Comparison of ENCODE assay signal across 9 cellular contexts in the genomic region with DNA sequence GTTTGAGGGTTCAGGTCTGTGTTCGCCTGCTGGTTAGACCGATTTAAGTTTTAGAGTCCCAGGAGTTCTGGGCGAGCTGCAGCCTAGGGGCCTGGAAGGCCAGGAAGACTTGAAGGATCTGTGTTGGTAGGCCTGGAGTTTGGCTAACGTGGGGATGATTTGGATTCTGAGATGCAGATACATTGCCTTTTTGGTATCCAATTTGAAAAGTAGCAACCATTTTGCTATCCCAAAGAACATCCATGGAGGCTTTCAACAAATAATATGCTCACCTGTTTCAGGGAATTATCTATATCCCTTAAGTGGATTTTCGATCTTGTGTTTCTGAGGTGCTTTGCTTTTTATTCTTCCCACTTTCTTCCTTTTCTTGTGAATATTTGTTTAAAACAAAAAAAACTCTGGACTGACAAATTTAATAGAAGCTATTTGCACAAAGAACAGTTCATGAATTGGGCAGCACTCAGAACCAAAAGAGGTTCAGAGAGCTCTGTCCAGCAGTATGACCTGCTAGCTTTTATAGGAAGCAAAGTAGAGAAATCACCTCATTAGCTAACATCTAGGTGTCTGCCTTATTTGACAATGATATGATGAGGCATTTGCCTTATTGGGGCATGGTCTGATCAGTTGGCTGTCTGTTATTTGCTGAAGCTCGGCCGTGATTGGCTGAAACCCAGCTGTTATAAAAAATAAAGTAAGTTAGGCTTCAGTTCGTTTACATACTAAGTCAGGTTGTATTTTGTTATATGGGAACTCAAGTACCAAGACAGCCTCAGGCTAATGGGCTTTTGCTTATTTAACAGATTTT. TPM values are rescaled to one million over a fixed set of nuclear protein-coding genes. Genes with fewer than 3 reads are reported as not detected.
DNase-seq lines count a peak whose midpoint lies in the region; TF ChIP-seq lines count a peak whose summit lies in the region.
"Had no signal": no experiment of that assay in that cellular context is flagged by ENCODE, and none has a peak within 500 bp of the region (broad histone marks: within the 10 kb centered on the region; RNA-seq: fewer than 3 reads in every experiment).

No MANE protein-coding gene starts in this region.

- DNase-seq in RPMI7951 (ENCODE audit: low read depth) (peak; percentile 25), esophagus muscularis mucosa (ENCODE audit: extremely low spot score) (no peak), renal cortical epithelial cell (ENCODE audit: low read depth) (peak; percentile 9), GM03348 (ENCODE audit: low spot score) (no peak), GOT3 (lab: John Stamatoyannopoulos, UW) (no peak)
- DNase-seq in stimulated activated CD8-positive, alpha-beta memory T cell treated with anti-CD3 and anti-CD28 coated beads, Interleukin-4, amount 100 ng/mL, for 48 hours: no peak
- no peak for DNase-seq in activated CD4-positive, alpha-beta T cell treated with anti-CD3 and anti-CD28 coated beads, Interleukin-2, amount 50 U/mL, for 48 hours

- WGBS in esophagus muscularis mucosa: 57% methylated on average over 6 of the region's 8 CpGs

- peak overlapping the region; percentile 87 to 99 (median 98) for H3K27ac ChIP-seq in esophagus muscularis mucosa (replicated peaks in 1 of 4)

- TF ChIP-seq CTCF in GM12875 (IDR thresholded peaks at IDR 0.05; ENCODE audit: borderline replicate concordance, insufficient read depth, low read depth, low read length): no peak
- TF ChIP-seq CTCF in esophagus muscularis mucosa (IDR thresholded peaks at IDR 0.05): no peak

- peak overlapping the region; percentile 86 for H3K4me3 ChIP-seq in GM12875 (ENCODE audit: low read depth, low read length)
- peak overlapping the region; percentile 77 to 96 (median 94) for H3K4me3 ChIP-seq in esophagus muscularis mucosa

- TF ChIP-seq POLR2A in esophagus muscularis mucosa (IDR thresholded peaks at IDR 0.05; ENCODE audit: low read depth): no peak

- intact Hi-C loops in esophagus muscularis mucosa (cut with DNase I): loop anchor here (10.0 kb wide), 1 partner anchor 165 kb away; a partner anchor contains a TSS

- peaks cover 0 to 23% (median 16%) of the 10 kb centered on the region in 4 donors for H3K36me3 ChIP-seq in esophagus muscularis mucosa

- H3K4me1 ChIP-seq in esophagus muscularis mucosa: peaks cover 26 to 51% (median 47%) of the 10 kb centered on the region in 4 donors

- H3K27me3 ChIP-seq in esophagus muscularis mucosa: no peaks in the 10 kb centered on the region

- no peaks in the 10 kb centered on the region for H3K9me3 ChIP-seq in esophagus muscularis mucosa

- no peak for TF ChIP-seq EP300 in esophagus muscularis mucosa (IDR thresholded peaks at IDR 0.05)

RNA-seq across cellular contexts. Expression of a gene that starts 0.7 kb away (rescaled TPM):
- 19.1 and 19.4 TPM in 2 replicates for total RNA-seq in RPMI7951 (2014; rRNA removed; shearing (Covaris generic))
- total RNA-seq in esophagus muscularis mucosa (10 to 100 TPM; 21.2 to 27.8 (median 24.7) TPM), renal cortical epithelial cell (21.2 and 35.4 TPM in 2 replicates)

RNA-seq across cellular contexts. Expression of a gene that starts 9.4 kb away (rescaled TPM):
- total RNA-seq in RPMI7951 (2014; rRNA removed; shearing (Covaris generic)): 0.12 TPM in 1 of 2 replicates, not detected in the other
- total RNA-seq in esophagus muscularis mucosa: not detected
- total RNA-seq in renal cortical epithelial cell: not detected in 2 replicates
- total RNA-seq: pulmonary artery endothelial cell had no signal

RNA-seq across cellular contexts. Expression of a gene that starts 43.2 kb away (rescaled TPM):
- total RNA-seq in RPMI7951 (2014; rRNA removed; shearing (Covaris generic)): 0.39 TPM in 1 of 2 replicates, not detected in the other
- total RNA-seq in esophagus muscularis mucosa: under 1 TPM in 1 of 4 donors, not detected in 3; 0.65 TPM
- 0.15 TPM in 1 of 2 replicates, not detected in the other for total RNA-seq in renal cortical epithelial cell

RNA-seq across cellular contexts. Expression of a gene that starts 55.8 kb away (rescaled TPM):
- 2.1 and 2.2 TPM in 2 replicates for total RNA-seq in RPMI7951 (2014; rRNA removed; shearing (Covaris generic))
- total RNA-seq in esophagus muscularis mucosa: 1 to 10 TPM; 2.5 to 3.4 (median 3.0) TPM
- not detected in 2 replicates for total RNA-seq in renal cortical epithelial cell
- total RNA-seq: pulmonary artery endothelial cell had no signal

Comparison
In these comparisons a context has a peak if more than half of its experiments do, and no peak if none do; other contexts are left out.
1. DNase-seq: peak in RPMI7951 (single experiment) and renal cortical epithelial cell (single experiment); none in esophagus muscularis mucosa (single experiment), GM03348 (single experiment), GOT3 (single experiment), stimulated activated CD8-positive, alpha-beta memory T cell treated with anti-CD3 and anti-CD28 coated beads, Interleukin-4, amount 100 ng/mL, for 48 hours (single experiment) and activated CD4-positive, alpha-beta T cell treated with anti-CD3 and anti-CD28 coated beads, Interleukin-2, amount 50 U/mL, for 48 hours (0 of 2).